Comparison of ENCODE assay signal across 8 cellular contexts in genomic region chr2:241217320-241218031, GRCh38. TPM values are rescaled to one million over a fixed set of nuclear protein-coding genes. Genes with fewer than 3 reads are reported as not detected.
DNase-seq lines count a peak whose midpoint lies in the region; ATAC-seq and TF ChIP-seq lines count a peak whose summit lies in the region.

No MANE protein-coding gene starts in this region.

- no peak for TF ChIP-seq EP300 in gastroesophageal sphincter (IDR thresholded peaks at IDR 0.05)

- H3K27ac ChIP-seq in PC-9 (no peak overlapping the region), gastroesophageal sphincter (peak overlapping the region; percentile 11 to 91 (median 90))

- peak in 1 of 2 donors; percentile 20 for TF ChIP-seq POLR2A in gastroesophageal sphincter (IDR thresholded peaks at IDR 0.05)

- peak overlapping the region; percentile 80 for H2AFZ ChIP-seq in PC-9

- peaks cover 7% of the 10 kb centered on the region; the same call in 1 of the 2 replicates for H3K79me2 ChIP-seq in PC-9 (ENCODE audit: low read depth)

- peak overlapping the region; percentile 68 for H3K4me3 Mint-ChIP-seq in activated naive CD8-positive, alpha-beta T cell treated with anti-CD3 and anti-CD28 coated beads for 36 hours
- H3K4me3 Mint-ChIP-seq in nephron progenitor cell (peak overlapping the region; percentile 76), type B pancreatic cell (peak overlapping the region; percentile 85)

- H3K4me1 Mint-ChIP-seq in activated naive CD8-positive, alpha-beta T cell treated with anti-CD3 and anti-CD28 coated beads for 36 hours: peaks cover 8% of the 10 kb centered on the region
- peaks cover 33% of the 10 kb centered on the region for H3K4me1 Mint-ChIP-seq in nephron progenitor cell
- peaks cover 11% of the 10 kb centered on the region for H3K4me1 Mint-ChIP-seq in type B pancreatic cell (ENCODE audit: unreplicated experiment)

- CTCF ChIA-PET in PC-9 (lab: Charles Lee): no interaction called here

- 0 out of 2 replicates have a peak, but pooled peaks cover 3% of the 10 kb centered on the region for H4K20me1 ChIP-seq in PC-9 (ENCODE audit: insufficient read depth)

- H3K9me3 ChIP-seq in PC-9 (ENCODE audit: insufficient read depth, low read depth) (no peaks in the 10 kb centered on the region), gastroesophageal sphincter (no peaks in the 10 kb centered on the region)

- intact Hi-C loops in PC-9 (cut with micrococcal nuclease; ENCODE audit: unreplicated experiment): loop anchor here (1.0 to 10.0 kb wide), 3 partner anchors 67 to 365 kb away; partner anchors contain the start of genes MTERF4 and PPP1R7

- peaks cover 2% of the 10 kb centered on the region for H3K36me3 Mint-ChIP-seq in activated naive CD8-positive, alpha-beta T cell treated with anti-CD3 and anti-CD28 coated beads for 36 hours
- H3K36me3 Mint-ChIP-seq in nephron progenitor cell (ENCODE audit: low read depth): peaks cover 5% of the 10 kb centered on the region
- H3K36me3 Mint-ChIP-seq in type B pancreatic cell: peaks cover 4% of the 10 kb centered on the region

- H3K4me3 ChIP-seq in GM08714 (ENCODE audit: low read length) (peak overlapping the region; percentile 57; the same call in 1 of the 2 replicates), PC-9 (peak overlapping the region; percentile 47; the same call in 1 of the 2 replicates), gastroesophageal sphincter (peak overlapping the region; percentile 17 to 57)

- H3K27me3 Mint-ChIP-seq in activated naive CD8-positive, alpha-beta T cell treated with anti-CD3 and anti-CD28 coated beads for 36 hours: peaks cover 17% of the 10 kb centered on the region
- H3K27me3 Mint-ChIP-seq in nephron progenitor cell (ENCODE audit: low read depth, poor library complexity) (peaks cover 8% of the 10 kb centered on the region), type B pancreatic cell (peaks cover 2% of the 10 kb centered on the region)

- H3K36me3 ChIP-seq in PC-9 (ENCODE audit: low read depth): no peaks in the 10 kb centered on the region
- H3K36me3 ChIP-seq in gastroesophageal sphincter: no peaks in the 10 kb centered on the region

- H3K4me1 ChIP-seq in PC-9 (replicated peaks; ENCODE audit: insufficient read depth) (peaks cover 11% of the 10 kb centered on the region), gastroesophageal sphincter (peaks cover 0 to 19% (median 7%) of the 10 kb centered on the region in 3 donors)

- BruUV-seq in PC-9 (replicated peaks; lab: Mats Ljungman, UMichigan): no TSS peak

- ATAC-seq in HG02678 (IDR thresholded peaks at IDR 0.05; ENCODE audit: unreplicated experiment) (peak; percentile 45), gastroesophageal sphincter (peak; percentile 86)

- H3K27ac Mint-ChIP-seq in activated naive CD8-positive, alpha-beta T cell treated with anti-CD3 and anti-CD28 coated beads for 36 hours: peak overlapping the region; percentile 56
- H3K27ac Mint-ChIP-seq in nephron progenitor cell (peak overlapping the region; percentile 92), type B pancreatic cell (peak overlapping the region; percentile 55)

- H3K4me2 ChIP-seq in PC-9: peak overlapping the region; percentile 70

- peaks cover 34% of the 10 kb centered on the region for H3F3A ChIP-seq in PC-9 (ENCODE audit: insufficient read depth, low read depth)

- no peaks in the 10 kb centered on the region for H3K9me3 Mint-ChIP-seq in activated naive CD8-positive, alpha-beta T cell treated with anti-CD3 and anti-CD28 coated beads for 36 hours
- H3K9me3 Mint-ChIP-seq in nephron progenitor cell (peaks cover 5% of the 10 kb centered on the region), type B pancreatic cell (no peaks in the 10 kb centered on the region)

- TF ChIP-seq CTCF in PC-9 (conservative IDR thresholded peaks at IDR 0.05) (no peak), gastroesophageal sphincter (IDR thresholded peaks at IDR 0.05) (peak in 3 of 4 experiments; percentile 27 to 40 (median 37)), nephron progenitor cell (IDR thresholded peaks at IDR 0.05) (no peak), type B pancreatic cell (conservative IDR thresholded peaks at IDR 0.05) (peak; percentile 23)

- H3K27me3 ChIP-seq in PC-9 (ENCODE audit: insufficient read depth, low read depth): peaks cover 15% of the 10 kb centered on the region
- H3K27me3 ChIP-seq in gastroesophageal sphincter: no peaks in the 10 kb centered on the region

- POLR2A ChIA-PET in PC-9 (lab: Charles Lee; ENCODE audit: unreplicated experiment): no interaction called here

- no peaks in the 10 kb centered on the region for H3K9me2 ChIP-seq in PC-9 (ENCODE audit: insufficient read depth)

- DNase-seq in PC-9 (peak; percentile 63 to 86), nephron progenitor cell (peak; percentile 82), type B pancreatic cell (ENCODE audit: extremely low spot score, unreplicated experiment) (no peak), cortex of kidney (lab: John Stamatoyannopoulos, UW) (no peak)
- DNase-seq in activated naive CD8-positive, alpha-beta T cell treated with anti-CD3 and anti-CD28 coated beads for 36 hours: peak; percentile 47

- 6% methylated on average over 6 of the region's 77 CpGs; no CpG with 5 or more reads in 1 of the 2 donors for WGBS in gastroesophageal sphincter (ENCODE audit: low coverage in 1 of 2), 2 donors

RNA-seq across cellular contexts. Expression of gene ANO7, which starts 29.0 kb away (rescaled TPM):
- 6.5 and 8.5 TPM in 2 replicates for total RNA-seq in PC-9 (2021)
- 1 to 10 TPM; 3.4 to 3.6 TPM for total RNA-seq in activated naive CD8-positive, alpha-beta T cell treated with anti-CD3 and anti-CD28 coated beads for 36 hours
- total RNA-seq in gastroesophageal sphincter: under 1 TPM; 0.16 to 0.81 (median 0.53) TPM
- 1.7 and 3.3 TPM in 2 replicates for total RNA-seq in type B pancreatic cell (ENCODE audit: low replicate concordance)

Comparison
In these comparisons a context has a peak if more than half of its experiments do, and no peak if none do; other contexts are left out.
1. DNase-seq: peak in PC-9 (2 of 2), activated naive CD8-positive, alpha-beta T cell treated with anti-CD3 and anti-CD28 coated beads for 36 hours (single experiment) and nephron progenitor cell (single experiment); none in type B pancreatic cell (single experiment) and cortex of kidney (single experiment).
2. CTCF ChIP-seq: peak in gastroesophageal sphincter (3 of 4) and type B pancreatic cell (single experiment); none in PC-9 (single experiment) and nephron progenitor cell (single experiment).
3. Peak in every context shown above with its lines, with median percentiles within 50 percentile points of each other: H3K4me3 ChIP-seq, H3K27ac Mint-ChIP-seq and H3K4me3 Mint-ChIP-seq.